In genomic region chr12:101959607-101960006, GRCh38 we compare ENCODE assay signal across 29 cellular contexts.
"Had no signal": no experiment of that assay in that cellular context is flagged by ENCODE, and none has a peak within 500 bp of the region (broad histone marks: within the 10 kb centered on the region; RNA-seq: fewer than 3 reads in every experiment).

No MANE protein-coding gene starts in this region.

- H3K4me1 Mint-ChIP-seq: stimulated activated effector memory CD8-positive, alpha-beta T cell treated with anti-CD3 and anti-CD28 coated beads, Interleukin-12 subunit alpha, Interleukin-12 subunit beta, amount 100 ng/mL, for 72 hours; stimulated activated memory B cell treated with anti-CD40 and anti-IgM and Interleukin-4, amounts not matched to agents 10 μg/mL and 1 μg/mL and 100 μg/mL, for 72 hours; stimulated activated naive B cell treated with anti-CD40 and anti-IgM and Interleukin-4, amounts not matched to agents 10 μg/mL and 1 μg/mL and 100 μg/mL, for 72 hours; stimulated activated naive CD8-positive, alpha-beta T cell treated with anti-CD3 and anti-CD28 coated beads, Interleukin-15, amount 100 ng/mL, for 72 hours had no signal

- H3K36me3 Mint-ChIP-seq: stimulated activated effector memory CD8-positive, alpha-beta T cell treated with anti-CD3 and anti-CD28 coated beads, Interleukin-12 subunit alpha, Interleukin-12 subunit beta, amount 100 ng/mL, for 72 hours; type B pancreatic cell had no signal

- DNase-seq: stimulated activated CD4-positive, alpha-beta T cell treated with anti-CD3 and anti-CD28 coated beads, Interleukin-2, amount 100 ng/mL, for 48 hours; stimulated activated CD4-positive, alpha-beta T cell treated with anti-CD3 and anti-CD28 coated beads, Interleukin-4, amount 100 ng/mL, for 1 hour; stimulated activated CD4-positive, alpha-beta T cell treated with anti-CD3 and anti-CD28 coated beads, Interleukin-4, amount 100 ng/mL, for 24 hours; stimulated activated CD4-positive, alpha-beta T cell treated with anti-CD3 and anti-CD28 coated beads, Interleukin-4, amount 100 ng/mL, for 4 hours; stimulated activated CD8-positive, alpha-beta memory T cell treated with anti-CD3 and anti-CD28 coated beads, Interleukin-4, amount 100 ng/mL, for 48 hours; stimulated activated naive B cell treated with anti-CD40 and anti-IgM and Interleukin-4, amounts not matched to agents 10 μg/mL and 1 μg/mL and 100 μg/mL, for 72 hours; stimulated activated naive CD4-positive, alpha-beta T cell; stimulated activated naive CD4-positive, alpha-beta T cell treated with Interleukin-2 at 50 U/mL for 16 hours; stimulated activated naive CD8-positive, alpha-beta T cell treated with anti-CD3 and anti-CD28 coated beads, Interleukin-15, amount 100 ng/mL, for 72 hours; stimulated activated naive CD8-positive, alpha-beta T cell treated with anti-CD3 and anti-CD28 coated beads, Interleukin-15, Interleukin-2, amounts not matched to agents 100 U/mL and 50 U/mL, for 24 hours; stomach; substantia nigra; testis; thyroid gland; tibial artery; transverse colon; trophoblast cell; upper lobe of left lung; upper lobe of right lung; uterus had no signal

- H3K4me3 ChIP-seq: stomach, suprapubic skin, testis, thoracic aorta, thyroid gland, tibial artery, tibial nerve, transverse colon, upper lobe of left lung, upper lobe of right lung, uterus, vagina had no signal

- H3K27me3 Mint-ChIP-seq: stimulated activated memory B cell treated with anti-CD40 and anti-IgM and Interleukin-4, amounts not matched to agents 10 μg/mL and 1 μg/mL and 100 μg/mL, for 72 hours; stimulated activated naive B cell treated with anti-CD40 and anti-IgM and Interleukin-4, amounts not matched to agents 10 μg/mL and 1 μg/mL and 100 μg/mL, for 72 hours; stimulated activated naive CD8-positive, alpha-beta T cell treated with anti-CD3 and anti-CD28 coated beads, Interleukin-15, Interleukin-2, amounts not matched to agents 100 ng/mL and 50 ng/mL, for 24 hours; type B pancreatic cell had no signal

- H3K27ac Mint-ChIP-seq: stimulated activated effector memory CD8-positive, alpha-beta T cell treated with anti-CD3 and anti-CD28 coated beads, Interleukin-12 subunit alpha, Interleukin-12 subunit beta, amount 100 ng/mL, for 72 hours; stimulated activated memory B cell treated with anti-CD40 and anti-IgM and Interleukin-4, amounts not matched to agents 10 μg/mL and 1 μg/mL and 100 μg/mL, for 72 hours; stimulated activated naive B cell treated with anti-CD40 and anti-IgM and Interleukin-4, amounts not matched to agents 10 μg/mL and 1 μg/mL and 100 μg/mL, for 72 hours; stimulated activated naive CD8-positive, alpha-beta T cell treated with anti-CD3 and anti-CD28 coated beads, Interleukin-15, amount 100 ng/mL, for 72 hours; stimulated activated naive CD8-positive, alpha-beta T cell treated with anti-CD3 and anti-CD28 coated beads, Interleukin-15, Interleukin-2, amounts not matched to agents 100 ng/mL and 50 ng/mL, for 24 hours; type B pancreatic cell had no signal

- H3K27me3 ChIP-seq: stomach, suprapubic skin, testis, thyroid gland, tibial artery, tibial nerve, transverse colon, upper lobe of left lung, upper lobe of right lung, uterus, vagina had no signal

- ATAC-seq: stimulated activated effector memory CD8-positive, alpha-beta T cell treated with anti-CD3 and anti-CD28 coated beads, Interleukin-12 subunit alpha, Interleukin-12 subunit beta, amount 100 ng/mL, for 72 hours; stimulated activated memory B cell treated with anti-CD40 and anti-IgM and Interleukin-4, amounts not matched to agents 10 μg/mL and 1 μg/mL and 100 μg/mL, for 72 hours; stimulated activated naive B cell treated with anti-CD40 and anti-IgM and Interleukin-4, amounts not matched to agents 10 μg/mL and 1 μg/mL and 100 μg/mL, for 72 hours; stimulated activated naive CD8-positive, alpha-beta T cell treated with anti-CD3 and anti-CD28 coated beads, Interleukin-15, amount 100 ng/mL, for 72 hours; stimulated activated naive CD8-positive, alpha-beta T cell treated with anti-CD3 and anti-CD28 coated beads, Interleukin-15, Interleukin-2, amounts not matched to agents 100 U/mL and 50 U/mL, for 24 hours; upper lobe of right lung had no signal

- H3K4me3 Mint-ChIP-seq: stimulated activated effector memory CD8-positive, alpha-beta T cell treated with anti-CD3 and anti-CD28 coated beads, Interleukin-12 subunit alpha, Interleukin-12 subunit beta, amount 100 ng/mL, for 72 hours; stimulated activated memory B cell treated with anti-CD40 and anti-IgM and Interleukin-4, amounts not matched to agents 10 μg/mL and 1 μg/mL and 100 μg/mL, for 72 hours; stimulated activated naive B cell treated with anti-CD40 and anti-IgM and Interleukin-4, amounts not matched to agents 10 μg/mL and 1 μg/mL and 100 μg/mL, for 72 hours; stimulated activated naive CD8-positive, alpha-beta T cell treated with anti-CD3 and anti-CD28 coated beads, Interleukin-15, amount 100 ng/mL, for 72 hours; stimulated activated naive CD8-positive, alpha-beta T cell treated with anti-CD3 and anti-CD28 coated beads, Interleukin-15, Interleukin-2, amounts not matched to agents 100 ng/mL and 50 ng/mL, for 24 hours; type B pancreatic cell had no signal

- H3K9me3 Mint-ChIP-seq: stimulated activated effector memory CD8-positive, alpha-beta T cell treated with anti-CD3 and anti-CD28 coated beads, Interleukin-12 subunit alpha, Interleukin-12 subunit beta, amount 100 ng/mL, for 72 hours had no signal

- H3K4me1 ChIP-seq: stomach, suprapubic skin, testis, thyroid gland, tibial artery, tibial nerve, transverse colon, upper lobe of left lung, upper lobe of right lung, uterus, vagina had no signal

- H3K27ac ChIP-seq: stomach, suprapubic skin, testis, thoracic aorta, thyroid gland, tibial artery, tibial nerve, transverse colon, upper lobe of left lung, upper lobe of right lung, uterus, vagina had no signal

- H3K9me3 ChIP-seq: suprapubic skin, testis, thyroid gland, transverse colon, upper lobe of right lung, uterus, vagina had no signal

- H3K36me3 ChIP-seq: stomach, suprapubic skin, thoracic aorta, thyroid gland, tibial artery, tibial nerve, transverse colon, upper lobe of left lung, upper lobe of right lung, uterus, vagina had no signal

- FAIRE-seq: urothelium cell line had no signal
